In the genomic region with DNA sequence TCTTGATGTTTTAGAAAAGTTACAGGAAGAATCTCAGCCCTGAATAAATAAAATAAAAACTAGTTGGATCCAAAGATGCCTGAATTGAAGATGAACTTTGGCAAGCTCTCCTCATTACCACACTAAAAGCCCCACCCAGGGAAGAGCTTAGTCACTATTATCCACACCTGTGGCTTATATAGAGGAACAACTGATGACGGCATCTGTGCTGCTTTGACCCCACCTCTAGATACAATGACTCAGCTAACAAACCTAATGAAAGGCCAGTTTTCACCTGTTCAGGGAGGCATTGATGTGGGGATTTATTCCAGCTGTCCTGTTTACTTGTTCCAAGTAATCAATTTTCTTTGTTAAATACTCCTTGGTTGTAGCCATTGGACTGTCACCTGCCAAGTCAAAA, we compare ENCODE assay signal across 11 cellular contexts.
"Had no signal": no experiment of that assay in that cellular context is flagged by ENCODE, and none has a peak within 500 bp of the region (broad histone marks: within the 10 kb centered on the region; RNA-seq: fewer than 3 reads in every experiment).

No MANE protein-coding gene starts in this region.

- ATAC-seq: activated CD8-positive, alpha-beta T cell treated with anti-CD3 and anti-CD28 coated beads for 36 hours; gastrocnemius medialis; stimulated activated naive CD8-positive, alpha-beta T cell treated with anti-CD3 and anti-CD28 coated beads, Interleukin-15, Interleukin-2, amounts not matched to agents 100 U/mL and 50 U/mL, for 24 hours had no signal

- H3K4me1 ChIP-seq: gastrocnemius medialis had no signal

- H3K36me3 ChIP-seq: cardiac muscle cell, gastrocnemius medialis, ovary had no signal

- DNase-seq: activated CD4-positive, alpha-beta T cell treated with anti-CD3 and anti-CD28 coated beads for 4 hours; activated CD8-positive, alpha-beta memory T cell treated with anti-CD3 and anti-CD28 coated beads, Interleukin-2, amount 50 U/mL, for 4 hours; activated CD8-positive, alpha-beta T cell treated with anti-CD3 and anti-CD28 coated beads for 36 hours; aorta; gastrocnemius medialis; kidney glomerular epithelial cell; ovary; stimulated activated CD4-positive, alpha-beta T cell treated with anti-CD3 and anti-CD28 coated beads, Interleukin-4, amount 100 ng/mL, for 1 hour; stimulated activated CD8-positive, alpha-beta memory T cell treated with anti-CD3 and anti-CD28 coated beads, Interleukin-4, amount 100 ng/mL, for 48 hours; stimulated activated naive CD8-positive, alpha-beta T cell treated with anti-CD3 and anti-CD28 coated beads, Interleukin-15, Interleukin-2, amounts not matched to agents 100 U/mL and 50 U/mL, for 24 hours had no signal

- H3K27me3 ChIP-seq: cardiac muscle cell, gastrocnemius medialis, ovary had no signal

- H3K27ac ChIP-seq: cardiac muscle cell, gastrocnemius medialis, ovary had no signal

- H3K4me3 ChIP-seq: cardiac muscle cell, gastrocnemius medialis, ovary had no signal

- H3K9me3 ChIP-seq: gastrocnemius medialis, ovary had no signal
